In genomic region chr6:151661928-151662327, GRCh38 we compare ENCODE assay signal across 1 cellular context.
TF ChIP-seq lines count a peak whose summit lies in the region.

No MANE protein-coding gene starts in this region.

TF ChIP-seq in IMR-90, 13 proteins besides CTCF, POLR2A, EP300 and RAD21 (continued from another document):
- TF ChIP-seq ELK1 (IDR thresholded peaks at IDR 0.05; ENCODE audit: borderline replicate concordance, low read depth, low read length) (no peak), NFE2L2 (IDR thresholded peaks at IDR 0.05; ENCODE audit: low read depth, low read length) (no peak), MXI1 (IDR thresholded peaks at IDR 0.05; ENCODE audit: borderline replicate concordance, low read depth, low read length) (no peak), BHLHE40 (IDR thresholded peaks at IDR 0.05; ENCODE audit: low read depth, low read length) (no peak), USF2 (IDR thresholded peaks at IDR 0.05; ENCODE audit: low read depth, low read length) (no peak), MAFK (IDR thresholded peaks at IDR 0.05; ENCODE audit: low read depth, low read length) (no peak), SMC3 (IDR thresholded peaks at IDR 0.05; ENCODE audit: low read depth, low read length) (no peak), MAZ (IDR thresholded peaks at IDR 0.05; ENCODE audit: borderline replicate concordance, low read depth, low read length) (no peak), CHD1 (IDR thresholded peaks at IDR 0.05; ENCODE audit: low read depth, low read length) (no peak)
TF ChIP-seq in IMR-90: peak in this region for 0.
